Comparison of ENCODE assay signal across 28 cellular contexts in genomic region chr1:230631477-230631876, GRCh38.
"Had no signal": no experiment of that assay in that cellular context is flagged by ENCODE, and none has a peak within 500 bp of the region (broad histone marks: within the 10 kb centered on the region; RNA-seq: fewer than 3 reads in every experiment).

No MANE protein-coding gene starts in this region.

- FAIRE-seq: astrocyte, bronchial epithelial cell had no signal

- DNase-seq: activated effector memory CD4-positive, alpha-beta T cell treated with anti-CD3 and anti-CD28 coated beads, Interleukin-2, amount 50 U/mL, for 16 hours; activated effector memory CD4-positive, alpha-beta T cell treated with Interleukin-2 at 50 U/mL for 16 hours; activated gamma-delta T cell; activated gamma-delta T cell treated with Interleukin-2 at 50 U/mL for 16 hours; activated naive CD4-positive, alpha-beta T cell; activated naive CD4-positive, alpha-beta T cell treated with anti-CD3 and anti-CD28 coated beads for 36 hours; activated naive CD4-positive, alpha-beta T cell treated with anti-CD3 and anti-CD28 coated beads, Interleukin-2, amount 10 ng/mL, durations not matched to agents 7 days and 5 days; activated naive CD4-positive, alpha-beta T cell treated with anti-CD3 and anti-CD28 coated beads, Interleukin-2, amount 50 U/mL, for 16 hours; activated naive CD4-positive, alpha-beta T cell treated with Interleukin-2 at 50 U/mL for 16 hours; activated naive CD8-positive, alpha-beta T cell treated with anti-CD3 and anti-CD28 coated beads for 36 hours; activated naive CD8-positive, alpha-beta T cell treated with anti-CD3 and anti-CD28 coated beads, Interleukin-2, amount 10 ng/mL, durations not matched to agents 7 days and 5 days; activated naive CD8-positive, alpha-beta T cell treated with anti-CD3 and anti-CD28 coated beads, Interleukin-2, amount 50 U/mL, for 24 hours; activated T-cell treated with anti-CD3 and anti-CD28 coated beads, Interleukin-2, amount 50 U/mL, for 1 hour; activated T-cell treated with anti-CD3 and anti-CD28 coated beads, Interleukin-2, amount 50 U/mL, for 24 hours; activated T-cell treated with anti-CD3 and anti-CD28 coated beads, Interleukin-2, amount 50 U/mL, for 4 hours; activated T-cell treated with anti-CD3 and anti-CD28 coated beads, Interleukin-2, amount 50 U/mL, for 48 hours; activated T-cell treated with anti-CD3 and anti-CD28 coated beads, Interleukin-2, amount 50 U/mL, for 72 hours; amniotic stem cell; aorta; body of pancreas; brain microvascular endothelial cell; central memory CD4-positive, alpha-beta T cell had no signal

- H3K9me3 ChIP-seq: adrenal gland, ascending aorta, body of pancreas, breast epithelium had no signal

- H3K27me3 ChIP-seq: adrenal gland, ascending aorta, body of pancreas, brain microvascular endothelial cell, cardiac muscle cell had no signal

- H3K27ac ChIP-seq: adrenal gland, ascending aorta, body of pancreas, brain microvascular endothelial cell, breast epithelium, cardiac muscle cell had no signal

- H3K36me3 ChIP-seq: adrenal gland, ascending aorta, brain microvascular endothelial cell, breast epithelium, cardiac muscle cell had no signal

- H3K4me3 ChIP-seq: adrenal gland, ascending aorta, body of pancreas, breast epithelium, cardiac muscle cell had no signal

- H3K4me1 ChIP-seq: adrenal gland, ascending aorta, body of pancreas, breast epithelium had no signal

- ATAC-seq: activated naive CD8-positive, alpha-beta T cell treated with anti-CD3 and anti-CD28 coated beads, Interleukin-2, amount 50 U/mL, for 24 hours; activated T-cell treated with anti-CD3 and anti-CD28 coated beads, Interleukin-2, amount 50 U/mL, for 4 hours had no signal
